In the genomic region with DNA sequence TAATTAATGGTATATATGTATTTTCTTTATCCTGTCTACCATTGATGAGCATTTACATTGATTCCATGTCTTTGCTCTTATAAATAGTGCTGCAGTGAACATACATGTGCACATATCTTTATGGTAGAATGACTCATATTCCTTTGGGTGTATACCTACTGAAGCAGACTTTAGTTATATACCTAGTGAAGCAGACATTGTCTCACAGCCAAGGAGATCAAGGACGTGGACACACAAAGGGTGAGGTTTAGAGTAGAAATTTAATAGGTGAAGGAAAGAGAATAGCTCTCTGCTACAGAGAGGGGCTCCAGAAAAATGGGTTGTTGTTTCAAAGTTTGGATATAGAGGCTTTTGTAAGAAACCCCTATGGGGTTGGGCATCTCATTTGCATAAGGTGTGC, we compare ENCODE assay signal across 24 cellular contexts.
DNase-seq lines count a peak whose midpoint lies in the region; ATAC-seq, FAIRE-seq and TF ChIP-seq lines count a peak whose summit lies in the region.
"Had no signal": no experiment of that assay in that cellular context is flagged by ENCODE, and none has a peak within 500 bp of the region (broad histone marks: within the 10 kb centered on the region; RNA-seq: fewer than 3 reads in every experiment).

No MANE protein-coding gene starts in this region.

- H3K4me1 ChIP-seq in OCI-LY7 (ENCODE audit: insufficient read depth, low read length, poor library complexity, severe bottlenecking) (peaks cover 7% of the 10 kb centered on the region), mucosa of descending colon (ENCODE audit: low read depth) (peaks cover 6% of the 10 kb centered on the region)
- H3K4me1 ChIP-seq: A549, BE2C had no signal

- H3K4me2 ChIP-seq in OCI-LY7 (ENCODE audit: low read length) = no peak overlapping the region
- H3K4me2 ChIP-seq: A549, BLaER1 had no signal

- H3K9me2 ChIP-seq in OCI-LY7 (ENCODE audit: insufficient read depth, low read length) = no peaks in the 10 kb centered on the region

- H3K36me3 ChIP-seq in OCI-LY7 (ENCODE audit: insufficient read depth, low read length) (peaks cover 13% of the 10 kb centered on the region; the same call in 1 of the 2 replicates), bronchial epithelial cell (ENCODE audit: control insufficient read depth, insufficient read depth, low read length) (no peaks in the 10 kb centered on the region), mucosa of descending colon (ENCODE audit: low read depth) (no peaks in the 10 kb centered on the region)
- H3K36me3 ChIP-seq: BE2C, BLaER1 had no signal

- POLR2A ChIA-PET in OCI-LY7 (lab: Charles Lee) = interaction anchor here (1.2 kb wide), 1 partner anchor 30 kb away, joined by 3 read pairs; no protein-coding TSS in a partner anchor

- H3K4me3 ChIP-seq in OCI-LY7 (ENCODE audit: low read depth, low read length, poor library complexity, severe bottlenecking) (no peak overlapping the region), bronchial epithelial cell (ENCODE audit: low read depth, low read length) (no peak overlapping the region), mucosa of descending colon (no peak overlapping the region)
- H3K4me3 ChIP-seq: A549, BLaER1, GM12878 had no signal

- H3K27ac ChIP-seq in OCI-LY7 (ENCODE audit: low read depth, low read length, poor library complexity, severe bottlenecking) = no peak overlapping the region
- H3K27ac ChIP-seq: 22Rv1, A549, BLaER1 had no signal

- intact Hi-C loops in OCI-LY7 (cut with micrococcal nuclease; ENCODE audit: unreplicated experiment) = no loop called here
- intact Hi-C loops in mucosa of descending colon (cut with DNase I, micrococcal nuclease) = no loop called here

- ATAC-seq in mucosa of descending colon = peak; percentile 67
- no peak for ATAC-seq in GM21737 (IDR thresholded peaks at IDR 0.05; ENCODE audit: unreplicated experiment)
- ATAC-seq: A549, GM12878 had no signal

- FAIRE-seq in bronchial epithelial cell (lab: Jason Lieb, UNC) = no peak
- FAIRE-seq: A549, GM12878, GM12892, GM18507 had no signal

- H3K27me3 ChIP-seq in bronchial epithelial cell (ENCODE audit: control insufficient read depth, insufficient read depth, low read length) = no peaks in the 10 kb centered on the region
- H3K27me3 ChIP-seq: BE2C, BLaER1 had no signal

- no peak overlapping the region for H2AFZ ChIP-seq in OCI-LY7 (ENCODE audit: low read length)

- no peaks in the 10 kb centered on the region for H4K20me1 ChIP-seq in OCI-LY7 (ENCODE audit: insufficient read depth, low read length)
- H4K20me1 ChIP-seq: BLaER1 had no signal

- BruUV-seq in OCI-LY7 (replicated peaks; lab: Mats Ljungman, UMichigan) = no TSS peak

- peak; percentile 51 for DNase-seq in OCI-LY7 (ENCODE audit: low spot score)
- DNase-seq in bronchial epithelial cell (ENCODE audit: low read depth) = peak; percentile 8
- peak in 1 of 3 donors; percentile 28 for DNase-seq in mucosa of descending colon
- no peak for DNase-seq in AML-193 (lab: John Stamatoyannopoulos, UW)
- DNase-seq: BE2C; C1 segment of cervical spinal cord; CD4-positive, alpha-beta memory T cell; CD4-positive, CD25-positive, alpha-beta regulatory T cell; CD8-positive, alpha-beta memory T cell; COR-L47; DMS 273 treated with DMSO at 0.1 percent for 48 hours; DMS153; DMS53; DMS79; DND-41; EL; GDM1 had no signal

- TF ChIP-seq CTCF in OCI-LY7 (conservative IDR thresholded peaks at IDR 0.05; ENCODE audit: low read length) (no peak), bronchial epithelial cell (IDR thresholded peaks at IDR 0.05; ENCODE audit: insufficient read depth, low read length, severe bottlenecking) (no peak), mucosa of descending colon (IDR thresholded peaks at IDR 0.05) (no peak)

- CTCF ChIA-PET in OCI-LY7 (lab: Charles Lee; ENCODE audit: unreplicated experiment) = no interaction called here

- H3K9me3 ChIP-seq in OCI-LY7 (ENCODE audit: low read length) = peaks cover 64% of the 10 kb centered on the region
- no peaks in the 10 kb centered on the region for H3K9me3 ChIP-seq in mucosa of descending colon
- H3K9me3 ChIP-seq: A549, BE2C had no signal

- no peaks in the 10 kb centered on the region for H3K79me2 ChIP-seq in OCI-LY7 (ENCODE audit: insufficient read depth, low read depth, low read length)

Comparison
In these comparisons a context has a peak if more than half of its experiments do, and no peak if none do; other contexts are left out.
1. DNase-seq: peak in OCI-LY7 (single experiment) and bronchial epithelial cell (single experiment); none in AML-193 (0 of 2).